22 cellular contexts compared by ENCODE assay signal in genomic region chr1:207835958-207836357, GRCh38.
DNase-seq lines count a peak whose midpoint lies in the region; ATAC-seq and TF ChIP-seq lines count a peak whose summit lies in the region.
"Had no signal": no experiment of that assay in that cellular context is flagged by ENCODE, and none has a peak within 500 bp of the region (broad histone marks: within the 10 kb centered on the region; RNA-seq: fewer than 3 reads in every experiment).

No MANE protein-coding gene starts in this region.

- H3K27me3 ChIP-seq in upper lobe of left lung, result no peaks in the 10 kb centered on the region
- H3K27me3 ChIP-seq: BLaER1, cardiac muscle cell, right lobe of liver had no signal

- TF ChIP-seq CTCF in coronary artery (IDR thresholded peaks at IDR 0.05) (no peak), upper lobe of left lung (IDR thresholded peaks at IDR 0.05) (no peak), MCF 10A (IDR thresholded peaks at IDR 0.05; ENCODE audit: unreplicated experiment) (no peak)

- peaks cover 4% of the 10 kb centered on the region for H3K36me3 Mint-ChIP-seq in natural killer cell treated with Interleukin-12 subunit alpha and Interleukin-12 subunit beta and Interleukin-15 and Interleukin-18, amount 100 ng/mL, for 72 hours
- H3K36me3 Mint-ChIP-seq in MCF 10A (ENCODE audit: insufficient read depth, unreplicated experiment), result peaks cover 31% of the 10 kb centered on the region

- no peak overlapping the region for H3K4me3 Mint-ChIP-seq in natural killer cell treated with Interleukin-12 subunit alpha and Interleukin-12 subunit beta and Interleukin-15 and Interleukin-18, amount 100 ng/mL, for 72 hours
- H3K4me3 Mint-ChIP-seq in MCF 10A (ENCODE audit: unreplicated experiment), result no peak overlapping the region
- H3K4me3 Mint-ChIP-seq: stimulated activated naive CD8-positive, alpha-beta T cell treated with anti-CD3 and anti-CD28 coated beads, Interleukin-15, Interleukin-2, amounts not matched to agents 100 ng/mL and 50 ng/mL, for 24 hours had no signal

- no peaks in the 10 kb centered on the region for H3K27me3 Mint-ChIP-seq in natural killer cell treated with Interleukin-12 subunit alpha and Interleukin-12 subunit beta and Interleukin-15 and Interleukin-18, amount 100 ng/mL, for 72 hours
- no peaks in the 10 kb centered on the region for H3K27me3 Mint-ChIP-seq in MCF 10A (ENCODE audit: insufficient read depth, unreplicated experiment)
- H3K27me3 Mint-ChIP-seq: stimulated activated naive CD8-positive, alpha-beta T cell treated with anti-CD3 and anti-CD28 coated beads, Interleukin-15, Interleukin-2, amounts not matched to agents 100 ng/mL and 50 ng/mL, for 24 hours had no signal

- DNase-seq in cardiac septum (ENCODE audit: low spot score) (peak; percentile 31), Right ventricle myocardium superior (no peak), coronary artery (ENCODE audit: low spot score) (no peak), upper lobe of left lung (no peak), MCF 10A (ENCODE audit: unreplicated experiment) (no peak), NCI-H2171 treated with DMSO at 0.1 percent for 48 hours (lab: John Stamatoyannopoulos, UW) (no peak)
- DNase-seq in natural killer cell treated with Interleukin-12 subunit alpha and Interleukin-12 subunit beta and Interleukin-15 and Interleukin-18, amount 100 ng/mL, for 72 hours (ENCODE audit: low spot score), result no peak
- DNase-seq: amygdala, Calu3, KBM-7, mesendoderm, NCI-H1436 treated with DMSO at 0.1 percent for 48 hours, NCI-H2107, NCI-H446 treated with DMSO at 0.1 percent for 48 hours, OCI-M1, right lobe of liver, T-helper 9 cell, WERI-Rb-1 had no signal

- 83 to 86% methylated on average over 6 of the region's 6 CpGs for WGBS in upper lobe of left lung, 2 donors

- H3K4me1 ChIP-seq in upper lobe of left lung, result peaks cover 55 to 72% (median 67%) of the 10 kb centered on the region in 4 donors
- H3K4me1 ChIP-seq: right lobe of liver had no signal

- BruUV-seq in MCF 10A (replicated peaks; lab: Mats Ljungman, UMichigan), result no TSS peak

- peak overlapping the region; percentile 59 for H3K27ac Mint-ChIP-seq in natural killer cell treated with Interleukin-12 subunit alpha and Interleukin-12 subunit beta and Interleukin-15 and Interleukin-18, amount 100 ng/mL, for 72 hours
- no peak overlapping the region for H3K27ac Mint-ChIP-seq in MCF 10A (ENCODE audit: low read depth, unreplicated experiment)

- H3K27ac ChIP-seq in coronary artery (peak overlapping the region; percentile 40 to 41), upper lobe of left lung (peak overlapping the region in 3 of 4 donors; percentile 30 to 71 (median 38))
- H3K27ac ChIP-seq: BLaER1, cardiac muscle cell, right lobe of liver, WERI-Rb-1 had no signal

- no peak for ATAC-seq in Right ventricle myocardium superior (ENCODE audit: poor library complexity)
- no peak for ATAC-seq in natural killer cell treated with Interleukin-12 subunit alpha and Interleukin-12 subunit beta and Interleukin-15 and Interleukin-18, amount 100 ng/mL, for 72 hours
- ATAC-seq in upper lobe of left lung (ENCODE audit: low FRiP score in 2 of 2), result no peak
- ATAC-seq in GM21717 (IDR thresholded peaks at IDR 0.05; ENCODE audit: unreplicated experiment), result no peak
- ATAC-seq: right lobe of liver had no signal

- intact Hi-C loops in cardiac septum (cut with DNase I) (no loop called here), Right ventricle myocardium superior (cut with DNase I) (no loop called here), MCF 10A (cut with micrococcal nuclease) (no loop called here)

- TF ChIP-seq POLR2A in upper lobe of left lung (IDR thresholded peaks at IDR 0.05), result no peak

- peaks cover 0 to 2% (median 0%) of the 10 kb centered on the region in 4 donors for H3K36me3 ChIP-seq in upper lobe of left lung
- H3K36me3 ChIP-seq: cardiac muscle cell, right lobe of liver had no signal

- no peak for TF ChIP-seq EP300 in upper lobe of left lung (IDR thresholded peaks at IDR 0.05)

- no peak overlapping the region for H3K4me3 ChIP-seq in coronary artery
- no peak overlapping the region for H3K4me3 ChIP-seq in upper lobe of left lung
- H3K4me3 ChIP-seq: BLaER1, cardiac muscle cell, right lobe of liver had no signal

- CTCF ChIA-PET in MCF 10A (lab: Yijun Ruan, JAX), result interaction anchor here (1.1 to 28.1 kb wide), 7 partner anchors 8 to 128 kb away, joined by 3 to 790 read pairs (median 18); no protein-coding TSS in a partner anchor

- POLR2A ChIA-PET in MCF 10A (lab: Yijun Ruan, JAX), result interaction anchor here (1.3 to 6.5 kb wide), 3 partner anchors 12 to 32 kb away, joined by 4 to 33 read pairs (median 9); no protein-coding TSS in a partner anchor

- peaks cover 65 to 73% of the 10 kb centered on the region in 2 donors for H3K4me1 Mint-ChIP-seq in natural killer cell treated with Interleukin-12 subunit alpha and Interleukin-12 subunit beta and Interleukin-15 and Interleukin-18, amount 100 ng/mL, for 72 hours (ENCODE audit: low read depth in 2 of 2)
- H3K4me1 Mint-ChIP-seq in MCF 10A (ENCODE audit: insufficient read depth, unreplicated experiment), result peaks cover 44% of the 10 kb centered on the region

- no peaks in the 10 kb centered on the region for H3K9me3 Mint-ChIP-seq in natural killer cell treated with Interleukin-12 subunit alpha and Interleukin-12 subunit beta and Interleukin-15 and Interleukin-18, amount 100 ng/mL, for 72 hours
- H3K9me3 Mint-ChIP-seq in MCF 10A (ENCODE audit: unreplicated experiment), result no peaks in the 10 kb centered on the region
- H3K9me3 Mint-ChIP-seq: stimulated activated naive CD8-positive, alpha-beta T cell treated with anti-CD3 and anti-CD28 coated beads, Interleukin-15, Interleukin-2, amounts not matched to agents 100 ng/mL and 50 ng/mL, for 24 hours had no signal

- H3K9me3 ChIP-seq in upper lobe of left lung, result no peaks in the 10 kb centered on the region
- H3K9me3 ChIP-seq: BLaER1, right lobe of liver had no signal
